ENCODE assay signal across 8 cellular contexts in the genomic region with DNA sequence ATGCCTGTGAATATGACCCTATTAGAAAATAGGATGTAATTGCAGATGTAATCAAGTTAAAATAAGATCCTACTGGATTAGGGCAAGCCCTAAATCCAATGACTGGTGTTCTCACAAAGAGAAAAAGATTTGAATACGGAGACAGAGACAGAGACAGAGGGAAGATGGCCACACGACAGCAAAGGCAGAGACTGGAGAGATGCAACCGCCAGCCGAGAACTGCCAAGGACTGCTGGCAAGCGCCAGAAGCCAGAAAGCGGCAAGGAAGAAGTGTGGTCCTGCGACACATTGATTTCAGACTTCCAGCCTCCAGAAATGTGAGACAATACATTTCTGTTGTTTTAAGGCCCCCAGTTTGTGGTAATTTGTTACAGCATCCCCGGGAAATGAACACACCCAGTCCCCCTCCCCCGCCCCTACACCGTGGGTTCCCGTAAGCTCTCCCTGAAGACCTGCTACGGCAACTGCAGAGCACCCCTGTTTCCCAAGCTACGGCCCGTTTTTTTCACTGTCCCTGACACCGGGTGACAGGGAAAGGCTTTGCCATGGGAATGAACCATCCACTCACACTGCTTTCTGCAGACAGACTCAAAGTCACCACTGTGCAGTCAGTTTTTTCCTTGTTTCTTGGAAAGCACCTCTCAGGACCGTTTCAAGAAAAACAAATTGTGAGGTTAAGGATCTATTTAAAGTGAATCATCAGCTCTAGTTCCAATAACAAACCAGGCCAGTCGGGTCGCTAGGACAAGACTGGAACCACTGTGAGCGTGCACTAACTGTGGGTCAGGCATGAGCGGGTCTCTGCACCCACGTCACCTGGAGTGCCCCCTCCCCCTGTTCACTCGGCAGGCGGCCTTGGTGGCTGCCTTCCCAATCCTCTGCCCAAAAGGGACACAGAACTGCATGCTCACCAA.
DNase-seq lines count a peak whose midpoint lies in the region; ATAC-seq and TF ChIP-seq lines count a peak whose summit lies in the region.
"Not testable (repeated sequence)": the region's sequence is repeated elsewhere in the genome, so short reads cannot be mapped to it uniquely, and the experiment has no call there.

No MANE protein-coding gene starts in this region.

- 0% methylated on average over 2 of the region's 23 CpGs; no CpG with 5 or more reads in 1 of the 2 experiments for WGBS in IMR-90 (ENCODE audit: extremely low coverage in 2 of 2, insufficient read length in 1 of 2), 2 experiments

- H3K4me1 ChIP-seq in BLaER1 = peaks cover 16% of the 10 kb centered on the region
- not testable (repeated sequence) for H3K4me1 ChIP-seq in IMR-90 (ENCODE audit: control insufficient read depth, insufficient read depth, low read length); fibroblast of lung (ENCODE audit: control insufficient read depth, extremely low read depth, insufficient read depth, low read length)

- not testable (repeated sequence) for H3K18ac ChIP-seq in IMR-90 (ENCODE audit: low read depth, low read length)

- H3K9me3 Mint-ChIP-seq in activated naive CD8-positive, alpha-beta T cell treated with anti-CD3 and anti-CD28 coated beads for 36 hours; stimulated activated effector memory CD8-positive, alpha-beta T cell treated with anti-CD3 and anti-CD28 coated beads, Interleukin-12 subunit alpha, Interleukin-12 subunit beta, amount 100 ng/mL, for 72 hours: not testable (repeated sequence)

- not testable (repeated sequence) for H2AFZ ChIP-seq in IMR-90 (replicated peaks; ENCODE audit: low read length, poor library complexity); fibroblast of lung (ENCODE audit: low read length)

- peak overlapping the region; percentile 4; the same call in 1 of the 2 replicates for H3K56ac ChIP-seq in IMR-90 (ENCODE audit: extremely low read depth, insufficient read depth, low read length)

- not testable (repeated sequence) for H3K36me3 Mint-ChIP-seq in activated naive CD8-positive, alpha-beta T cell treated with anti-CD3 and anti-CD28 coated beads for 36 hours; stimulated activated effector memory CD8-positive, alpha-beta T cell treated with anti-CD3 and anti-CD28 coated beads, Interleukin-12 subunit alpha, Interleukin-12 subunit beta, amount 100 ng/mL, for 72 hours

- not testable (repeated sequence) for H3K4me1 Mint-ChIP-seq in activated naive CD8-positive, alpha-beta T cell treated with anti-CD3 and anti-CD28 coated beads for 36 hours; stimulated activated effector memory CD8-positive, alpha-beta T cell treated with anti-CD3 and anti-CD28 coated beads, Interleukin-12 subunit alpha, Interleukin-12 subunit beta, amount 100 ng/mL, for 72 hours

- not testable (repeated sequence) for H3K9me1 ChIP-seq in IMR-90 (ENCODE audit: insufficient read depth, low read length)

- H2AK9ac ChIP-seq in IMR-90 (replicated peaks; ENCODE audit: low read depth, low read length, poor library complexity) = not testable (repeated sequence)

- H3K27ac ChIP-seq in BLaER1 = not testable (repeated sequence)
- H3K27ac ChIP-seq in IMR-90 (ENCODE audit: insufficient read depth, low read length) (peak overlapping the region; percentile 30; the same call in 1 of the 2 replicates), fibroblast of lung (ENCODE audit: insufficient read depth, low read length) (peak overlapping the region; percentile 34)

- H2BK20ac ChIP-seq in IMR-90 (ENCODE audit: low read depth, low read length) = 0 out of 2 replicates have a peak overlapping the region, but pooled peaks have one; percentile 72

- not testable (repeated sequence) for TF ChIP-seq CTCF in IMR-90 (conservative IDR thresholded peaks at IDR 0.05; ENCODE audit: low read depth, low read length); fibroblast of lung (conservative IDR thresholded peaks at IDR 0.05 in 1 of 2, IDR thresholded peaks at IDR 0.05 in 1 of 2; ENCODE audit: low read depth in 1 of 2, low read length in 2 of 2)

- intact Hi-C loops in IMR-90 (cut with micrococcal nuclease) = not testable (repeated sequence)

- not testable (repeated sequence) for H2BK15ac ChIP-seq in IMR-90 (ENCODE audit: low read depth, low read length)

- H4K5ac ChIP-seq in IMR-90 (ENCODE audit: low read depth, low read length) = not testable (repeated sequence)

- not testable (repeated sequence) for TF ChIP-seq POLR2A in IMR-90 (IDR thresholded peaks at IDR 0.05; ENCODE audit: low read depth, low read length)

- H4K8ac ChIP-seq in IMR-90 (ENCODE audit: low read depth in 2 of 2, low read length in 2 of 2) = not testable (repeated sequence)

- H4K91ac ChIP-seq in IMR-90 (ENCODE audit: insufficient read depth, low read depth, low read length) = peak overlapping the region; percentile 11; the same call in 1 of the 2 replicates

- H3K79me1 ChIP-seq in IMR-90 (ENCODE audit: low read depth in 1 of 2, low read length in 2 of 2) = not testable (repeated sequence)

- H3K4ac ChIP-seq in IMR-90 (ENCODE audit: low read depth, low read length) = peak overlapping the region; percentile 41

- not testable (repeated sequence) for H2AK5ac ChIP-seq in IMR-90 (ENCODE audit: low read depth, low read length)

- peak overlapping the region; percentile 46 for H2BK5ac ChIP-seq in IMR-90 (ENCODE audit: low read depth, low read length, poor library complexity, severe bottlenecking)

- not testable (repeated sequence) for H4K20me1 ChIP-seq in BLaER1; IMR-90 (ENCODE audit: insufficient read depth, low read length); fibroblast of lung (ENCODE audit: control insufficient read depth, extremely low read depth, insufficient read depth, low read length)

- dilution Hi-C loops in IMR-90 (cut with HindIII; ENCODE audit: low sequenced_read_pairs, unreplicated experiment) = not testable (repeated sequence)

- peak; percentile 78 for ATAC-seq in GM19023 (IDR thresholded peaks at IDR 0.05; ENCODE audit: unreplicated experiment)
- ATAC-seq in HG02759 (IDR thresholded peaks at IDR 0.05; ENCODE audit: unreplicated experiment) = peak; percentile 76
- ATAC-seq in IMR-90 (ENCODE audit: low read depth) = peak; percentile 69
- peak; percentile 35 for ATAC-seq in stimulated activated effector memory CD8-positive, alpha-beta T cell treated with anti-CD3 and anti-CD28 coated beads, Interleukin-12 subunit alpha, Interleukin-12 subunit beta, amount 100 ng/mL, for 72 hours

- H2BK120ac ChIP-seq in IMR-90 (ENCODE audit: low read depth, low read length) = not testable (repeated sequence)

- not testable (repeated sequence) for H3K36me3 ChIP-seq in BLaER1; IMR-90 (ENCODE audit: control insufficient read depth, insufficient read depth, low read length); fibroblast of lung (ENCODE audit: control insufficient read depth, insufficient read depth, low read length)

- POLR2A ChIA-PET in IMR-90 (lab: Charles Lee; ENCODE audit: unreplicated experiment) = not testable (repeated sequence)

- not testable (repeated sequence) for H3K79me2 ChIP-seq in fibroblast of lung (ENCODE audit: control insufficient read depth, insufficient read depth, low read length)

- H3K27me3 Mint-ChIP-seq in activated naive CD8-positive, alpha-beta T cell treated with anti-CD3 and anti-CD28 coated beads for 36 hours = not testable (repeated sequence)

- H3K9me3 ChIP-seq in BLaER1; IMR-90 (ENCODE audit: control insufficient read depth, insufficient read depth, low read length); fibroblast of lung (ENCODE audit: control insufficient read depth, insufficient read depth, low read depth, low read length): not testable (repeated sequence)

- in situ Hi-C loops in IMR-90 (cut with MboI; ENCODE audit: low sequenced_read_pairs) = not testable (repeated sequence)

- H3K27ac Mint-ChIP-seq in activated naive CD8-positive, alpha-beta T cell treated with anti-CD3 and anti-CD28 coated beads for 36 hours; stimulated activated effector memory CD8-positive, alpha-beta T cell treated with anti-CD3 and anti-CD28 coated beads, Interleukin-12 subunit alpha, Interleukin-12 subunit beta, amount 100 ng/mL, for 72 hours: not testable (repeated sequence)

- H3K23ac ChIP-seq in IMR-90 (ENCODE audit: low read depth, low read length) = not testable (repeated sequence)

- not testable (repeated sequence) for H3K4me3 Mint-ChIP-seq in activated naive CD8-positive, alpha-beta T cell treated with anti-CD3 and anti-CD28 coated beads for 36 hours; stimulated activated effector memory CD8-positive, alpha-beta T cell treated with anti-CD3 and anti-CD28 coated beads, Interleukin-12 subunit alpha, Interleukin-12 subunit beta, amount 100 ng/mL, for 72 hours

- BruUV-seq in IMR-90 (replicated peaks; lab: Mats Ljungman, UMichigan) = not testable (repeated sequence)

- 0 out of 2 replicates have a peak overlapping the region, but pooled peaks have one; percentile 25 for H3K14ac ChIP-seq in IMR-90 (replicated peaks; ENCODE audit: low read depth, low read length)

- not testable (repeated sequence) for H3K27me3 ChIP-seq in BLaER1; IMR-90 (ENCODE audit: control insufficient read depth, insufficient read depth, low read length); fibroblast of lung (ENCODE audit: control insufficient read depth, insufficient read depth, low read length)

- not testable (repeated sequence) for TF ChIP-seq RAD21 in IMR-90 (IDR thresholded peaks at IDR 0.05; ENCODE audit: low read length)

- peak overlapping the region; percentile 50 for H3K4me2 ChIP-seq in BLaER1
- H3K4me2 ChIP-seq in IMR-90 (ENCODE audit: low read depth, low read length) = peak overlapping the region; percentile 63
- H3K4me2 ChIP-seq in fibroblast of lung (ENCODE audit: extremely low read depth, insufficient read depth, low read length) = peak overlapping the region; percentile 58

- CTCF ChIA-PET in IMR-90 (lab: Yijun Ruan, JAX) = not testable (repeated sequence)

- H3K9ac ChIP-seq in BLaER1; IMR-90 (ENCODE audit: low read depth, low read length); fibroblast of lung (ENCODE audit: insufficient read depth, low read length): not testable (repeated sequence)

- peak; percentile 67 for DNase-seq in IMR-90
- DNase-seq in activated naive CD8-positive, alpha-beta T cell treated with anti-CD3 and anti-CD28 coated beads for 36 hours = peak; percentile 5
- peak; percentile 47 to 75 for DNase-seq in fibroblast of lung (ENCODE audit: low read depth in 2 of 2)
- peak; percentile 65 for DNase-seq in left kidney (ENCODE audit: low read depth, low spot score)
- DNase-seq in stimulated activated effector memory CD8-positive, alpha-beta T cell treated with anti-CD3 and anti-CD28 coated beads, Interleukin-12 subunit alpha, Interleukin-12 subunit beta, amount 100 ng/mL, for 72 hours (ENCODE audit: low spot score in 2 of 2) = not testable (repeated sequence)

- not testable (repeated sequence) for H3K4me3 ChIP-seq in BLaER1; IMR-90 (ENCODE audit: insufficient read depth, low read depth, low read length); fibroblast of lung (replicated peaks in 1 of 4; ENCODE audit: control extremely low read depth in 1 of 4, insufficient read depth in 1 of 4, low read depth in 3 of 4, low read length in 4 of 4)
